In the genomic region with DNA sequence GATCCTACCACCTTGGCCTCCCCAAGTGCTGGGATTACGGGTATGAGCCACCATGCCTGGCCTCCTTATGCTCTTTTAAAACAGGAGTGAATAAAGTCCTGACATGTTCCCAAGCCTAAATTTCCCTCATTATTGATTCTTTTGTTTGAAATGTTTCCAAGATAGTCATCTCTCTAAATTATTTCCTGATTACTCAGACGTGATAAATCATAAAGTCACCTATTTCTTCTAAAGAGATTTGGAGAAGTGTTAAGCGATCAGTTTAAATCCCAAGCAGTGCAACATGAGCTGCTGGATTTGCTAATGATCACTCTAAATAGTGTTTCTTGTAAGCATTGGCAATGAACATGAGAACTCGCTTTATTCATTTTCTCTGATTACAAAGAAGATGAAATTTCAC, we compare ENCODE assay signal across 1 cellular context.
TF ChIP-seq lines count a peak whose summit lies in the region.

No MANE protein-coding gene starts in this region.

TF ChIP-seq in WTC11, 78 proteins besides CTCF, POLR2A, EP300 and RAD21 (continued from another document):
- TF ChIP-seq, protein P1, sequence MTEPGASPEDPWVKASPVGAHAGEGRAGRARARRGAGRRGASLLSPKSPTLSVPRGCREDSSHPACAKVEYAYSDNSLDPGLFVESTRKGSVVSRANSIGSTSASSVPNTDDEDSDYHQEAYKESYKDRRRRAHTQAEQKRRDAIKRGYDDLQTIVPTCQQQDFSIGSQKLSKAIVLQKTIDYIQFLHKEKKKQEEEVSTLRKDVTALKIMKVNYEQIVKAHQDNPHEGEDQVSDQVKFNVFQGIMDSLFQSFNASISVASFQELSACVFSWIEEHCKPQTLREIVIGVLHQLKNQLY (CRISPR knock-in tag; IDR thresholded peaks at IDR 0.05): no peak
- no peak for TF ChIP-seq IRF2 (CRISPR knock-in tag; IDR thresholded peaks at IDR 0.05; ENCODE audit: borderline replicate concordance, low read depth)
